Comparison of ENCODE assay signal across 10 cellular contexts in genomic region chr7:10460474-10460873, GRCh38.
"Had no signal": no experiment of that assay in that cellular context is flagged by ENCODE, and none has a peak within 500 bp of the region (broad histone marks: within the 10 kb centered on the region; RNA-seq: fewer than 3 reads in every experiment).

No MANE protein-coding gene starts in this region.

- H3K4me3 Mint-ChIP-seq: GM23338, H9, HFFc6 had no signal

- H3K4me3 ChIP-seq: GM23248, GM23338, HAP-1 had no signal

- DNase-seq: GM23248, GOT3, H7, H9, HCEC 1CT, HFFc6 had no signal

- H3K27ac Mint-ChIP-seq: GM23338, H9, HFFc6 had no signal

- FAIRE-seq: H1 had no signal

- H3K27ac ChIP-seq: GM23248 had no signal

- H3K9ac ChIP-seq: GM23248 had no signal

- H2AFZ ChIP-seq: GM23248, GM23338 had no signal

- H3K9me3 ChIP-seq: HAP-1 had no signal

- H3K4me1 Mint-ChIP-seq: GM23338, H9 had no signal

- H3K36me3 ChIP-seq: HAP-1 had no signal

- H3K4me1 ChIP-seq: HAP-1 had no signal

- ATAC-seq: GM23338, HCT116 had no signal

- H3K4me2 ChIP-seq: GM23338 had no signal
